In genomic region chr14:70855486-70855885, GRCh38 we compare ENCODE assay signal across 21 cellular contexts. TPM values are rescaled to one million over a fixed set of nuclear protein-coding genes. Genes with fewer than 3 reads are reported as not detected.
DNase-seq lines count a peak whose midpoint lies in the region; ATAC-seq, FAIRE-seq and TF ChIP-seq lines count a peak whose summit lies in the region.
"Had no signal": no experiment of that assay in that cellular context is flagged by ENCODE, and none has a peak within 500 bp of the region (broad histone marks: within the 10 kb centered on the region; RNA-seq: fewer than 3 reads in every experiment).

No MANE protein-coding gene starts in this region.

- H3K4me1 Mint-ChIP-seq in endodermal cell = no peaks in the 10 kb centered on the region
- no peaks in the 10 kb centered on the region for H3K4me1 Mint-ChIP-seq in CD4-positive, alpha-beta T cell (ENCODE audit: low read depth)

- H3K27me3 Mint-ChIP-seq in endodermal cell (ENCODE audit: insufficient read depth) = peaks cover 2% of the 10 kb centered on the region
- no peaks in the 10 kb centered on the region for H3K27me3 Mint-ChIP-seq in CD4-positive, alpha-beta T cell

- no peak overlapping the region for H3K4me2 ChIP-seq in Loucy (ENCODE audit: low read depth, low read length, poor library complexity, severe bottlenecking)
- H3K4me2 ChIP-seq in mammary epithelial cell (ENCODE audit: insufficient read depth, low read depth, low read length) = no peak overlapping the region

- no peaks in the 10 kb centered on the region for H3K9me2 ChIP-seq in Loucy (replicated peaks; ENCODE audit: low read depth, low read length)

- H3K9me3 Mint-ChIP-seq in endodermal cell = no peaks in the 10 kb centered on the region
- H3K9me3 Mint-ChIP-seq in CD4-positive, alpha-beta T cell = no peaks in the 10 kb centered on the region
- H3K9me3 Mint-ChIP-seq: CD8-positive, alpha-beta T cell had no signal

- CTCF ChIA-PET in CD4-positive, alpha-beta T cell (lab: Charles Lee) = interaction anchor here (1.0 kb wide), 1 partner anchor 51 kb away, joined by 3 read pairs; no protein-coding TSS in a partner anchor
- CTCF ChIA-PET in mammary epithelial cell (lab: Charles Lee; ENCODE audit: low non-redundant PET) = no interaction called here

- H3K4me3 Mint-ChIP-seq in endodermal cell = no peak overlapping the region
- H3K4me3 Mint-ChIP-seq in CD4-positive, alpha-beta T cell = no peak overlapping the region
- H3K4me3 Mint-ChIP-seq: CD8-positive, alpha-beta T cell had no signal

- H3K36me3 ChIP-seq in left ventricle myocardium inferior (no peaks in the 10 kb centered on the region), Loucy (ENCODE audit: insufficient read depth, low read length) (no peaks in the 10 kb centered on the region), endodermal cell (ENCODE audit: control insufficient read depth, insufficient read depth, low read length) (no peaks in the 10 kb centered on the region), mammary epithelial cell (ENCODE audit: insufficient read depth, low read length) (no peaks in the 10 kb centered on the region)
- H3K36me3 ChIP-seq: MG63 had no signal

- 74 to 89% methylated on average over 3 to 5 of the region's 5 CpGs for WGBS in endodermal cell (ENCODE audit: insufficient coverage in 1 of 2, insufficient read length in 1 of 2), 2 experiments
- WGBS in mammary epithelial cell (ENCODE audit: low coverage, missing lambda C conversion rate) = 91% methylated on average over 5 of the region's 5 CpGs

- H3K27ac ChIP-seq in left ventricle myocardium inferior (replicated peaks) (no peak overlapping the region), endodermal cell (ENCODE audit: low read depth, low read length) (no peak overlapping the region), mammary epithelial cell (ENCODE audit: insufficient read depth, low read depth, low read length) (no peak overlapping the region)
- H3K27ac ChIP-seq in CD4-positive, alpha-beta T cell (ENCODE audit: low read depth, low read length) = no peak overlapping the region

- intact Hi-C loops in left ventricle myocardium inferior (cut with micrococcal nuclease) = no loop called here
- intact Hi-C loops in cardiac septum (cut with DNase I) = no loop called here
- intact Hi-C loops in CD4-positive, alpha-beta T cell (cut with DNase I, micrococcal nuclease) = no loop called here
- intact Hi-C loops in mammary epithelial cell (cut with micrococcal nuclease) = no loop called here

- dilution Hi-C loops in mammary epithelial cell (cut with HindIII; ENCODE audit: low sequenced_read_pairs) = no loop called here

- no peak for ATAC-seq in CD4-positive, alpha-beta T cell (ENCODE audit: poor library complexity)
- ATAC-seq in GM21619 (IDR thresholded peaks at IDR 0.05; ENCODE audit: unreplicated experiment) = no peak
- ATAC-seq: CD8-positive, alpha-beta T cell; GM12878; K562 had no signal

- no peaks in the 10 kb centered on the region for H4K20me1 ChIP-seq in Loucy (ENCODE audit: insufficient read depth, low read length, poor library complexity, severe bottlenecking)
- no peaks in the 10 kb centered on the region for H4K20me1 ChIP-seq in mammary epithelial cell (ENCODE audit: insufficient read depth, low read length)

- DNase-seq in left ventricle myocardium inferior = no peak
- DNase-seq in cardiac septum (ENCODE audit: low spot score) = no peak
- DNase-seq in endodermal cell = peak; percentile 44
- DNase-seq in urothelium cell line (ENCODE audit: low spot score) = no peak
- DNase-seq in CD4-positive, alpha-beta T cell = no peak
- DNase-seq in mammary epithelial cell = no peak
- DNase-seq: C1 segment of cervical spinal cord; Caco-2; CD8-positive, alpha-beta T cell; MG63; NCI-H1105 treated with DMSO at 0.1 percent for 48 hours; NCI-H2029 treated with DMSO at 0.1 percent for 48 hours; NCI-H226; NCI-H510A; NCI-H69 had no signal

- no peak overlapping the region for H2AFZ ChIP-seq in Loucy (ENCODE audit: low read length)
- no peak overlapping the region for H2AFZ ChIP-seq in mammary epithelial cell (ENCODE audit: low read depth, low read length)

- no peak overlapping the region for H3K27ac Mint-ChIP-seq in endodermal cell
- H3K27ac Mint-ChIP-seq in CD4-positive, alpha-beta T cell = no peak overlapping the region
- H3K27ac Mint-ChIP-seq: CD8-positive, alpha-beta T cell had no signal

- H3K27me3 ChIP-seq in left ventricle myocardium inferior (ENCODE audit: low read depth) = no peaks in the 10 kb centered on the region
- H3K27me3 ChIP-seq in Loucy (ENCODE audit: insufficient read depth, low read length, poor library complexity, severe bottlenecking) = no peaks in the 10 kb centered on the region
- no peaks in the 10 kb centered on the region for H3K27me3 ChIP-seq in endodermal cell (ENCODE audit: control insufficient read depth, insufficient read depth, low read length, poor library complexity, severe bottlenecking)
- no peaks in the 10 kb centered on the region for H3K27me3 ChIP-seq in CD4-positive, alpha-beta T cell (ENCODE audit: control insufficient read depth, insufficient read depth, low read length)
- no peaks in the 10 kb centered on the region for H3K27me3 ChIP-seq in mammary epithelial cell (ENCODE audit: insufficient read depth, low read length)
- H3K27me3 ChIP-seq: MG63 had no signal

- in situ Hi-C loops in mammary epithelial cell (cut with MboI; ENCODE audit: low sequenced_read_pairs in 2 of 2) = no loop called here

- TF ChIP-seq CTCF in left ventricle myocardium inferior (IDR thresholded peaks at IDR 0.05; ENCODE audit: borderline replicate concordance) (peak; percentile 27), Loucy (conservative IDR thresholded peaks at IDR 0.05; ENCODE audit: low read length) (peak; percentile 23; the same call in 1 of the 2 replicates), endodermal cell (conservative IDR thresholded peaks at IDR 0.05) (peak; percentile 72), mammary epithelial cell (conservative IDR thresholded peaks at IDR 0.05 in 1 of 2, IDR thresholded peaks at IDR 0.05 in 1 of 2; ENCODE audit: extremely low read depth in 1 of 2, insufficient read depth in 1 of 2, low read depth in 1 of 2, low read length in 2 of 2) (no peak)
- no peak for TF ChIP-seq CTCF in CD4-positive, alpha-beta T cell (IDR thresholded peaks at IDR 0.05)

- BruUV-seq in mammary epithelial cell (replicated peaks; lab: Mats Ljungman, UMichigan) = no TSS peak

- H3K4me3 ChIP-seq in left ventricle myocardium inferior = no peak overlapping the region
- H3K4me3 ChIP-seq in Loucy (ENCODE audit: low read length, poor library complexity, severe bottlenecking) = no peak overlapping the region
- no peak overlapping the region for H3K4me3 ChIP-seq in endodermal cell (ENCODE audit: low read length)
- H3K4me3 ChIP-seq in mammary epithelial cell (replicated peaks in 1 of 3; ENCODE audit: insufficient read depth in 1 of 3, low read depth in 2 of 3, low read length in 3 of 3) = no peak overlapping the region
- H3K4me3 ChIP-seq: GM12878, K562, MG63 had no signal

- H3K9ac ChIP-seq in Loucy (ENCODE audit: low read depth, low read length, poor library complexity, severe bottlenecking) = no peak overlapping the region
- no peak overlapping the region for H3K9ac ChIP-seq in endodermal cell (ENCODE audit: extremely low read depth, low read length, poor library complexity, severe bottlenecking)
- no peak overlapping the region for H3K9ac ChIP-seq in mammary epithelial cell (ENCODE audit: insufficient read depth, low read length)

- H3K4me1 ChIP-seq in left ventricle myocardium inferior (no peaks in the 10 kb centered on the region), Loucy (ENCODE audit: insufficient read depth, low read length, poor library complexity, severe bottlenecking) (no peaks in the 10 kb centered on the region), endodermal cell (ENCODE audit: control insufficient read depth, insufficient read depth, low read length) (no peaks in the 10 kb centered on the region), mammary epithelial cell (ENCODE audit: insufficient read depth, low read length) (peaks cover 20% of the 10 kb centered on the region)
- H3K4me1 ChIP-seq: Caco-2 had no signal

- H3F3A ChIP-seq in Loucy (ENCODE audit: low read depth) = no peaks in the 10 kb centered on the region

- no peaks in the 10 kb centered on the region for H3K79me2 ChIP-seq in Loucy (ENCODE audit: insufficient read depth, low read length)
- no peaks in the 10 kb centered on the region for H3K79me2 ChIP-seq in mammary epithelial cell (ENCODE audit: insufficient read depth, low read length)

- H3K9me3 ChIP-seq in left ventricle myocardium inferior (replicated peaks) (no peaks in the 10 kb centered on the region), Loucy (ENCODE audit: insufficient read depth, low read depth, low read length) (no peaks in the 10 kb centered on the region), endodermal cell (ENCODE audit: control insufficient read depth, low read length) (no peaks in the 10 kb centered on the region), mammary epithelial cell (replicated peaks; ENCODE audit: insufficient read depth, low read length) (no peaks in the 10 kb centered on the region)
- H3K9me3 ChIP-seq in CD4-positive, alpha-beta T cell (ENCODE audit: control insufficient read depth, low read length) = no peaks in the 10 kb centered on the region
- H3K9me3 ChIP-seq: Caco-2, MG63 had no signal

- H3K36me3 Mint-ChIP-seq in endodermal cell (ENCODE audit: low read depth) = no peaks in the 10 kb centered on the region
- H3K36me3 Mint-ChIP-seq in CD4-positive, alpha-beta T cell (ENCODE audit: low read depth) = no peaks in the 10 kb centered on the region
- H3K36me3 Mint-ChIP-seq: CD8-positive, alpha-beta T cell had no signal

- peak; percentile 32 for FAIRE-seq in urothelium cell line (lab: Jason Lieb, UNC)
- FAIRE-seq: A204.1, G401.6, GM12878, K562 had no signal

- POLR2A ChIA-PET in CD4-positive, alpha-beta T cell (lab: Charles Lee) = no interaction called here

RNA-seq across cellular contexts. Expression of gene MAP3K9, which starts 46.2 kb away (rescaled TPM):
- total RNA-seq in left ventricle myocardium inferior (1.9 TPM), cardiac septum (1.5 TPM), endodermal cell (10 to 100 TPM; 34.1 to 38.5 TPM), mammary epithelial cell (10 to 100 TPM; 24.3 to 38.9 TPM)
- 7.3 TPM for polyA plus RNA-seq in endodermal cell (2013, experiment 1 of 2)
- polyA plus RNA-seq in endodermal cell (2013, experiment 2 of 2) = 7.6 TPM
- total RNA-seq in CD4-positive, alpha-beta T cell = 1 to 10 TPM; 5.9 to 6.3 TPM
- polyA plus RNA-seq in mammary epithelial cell = 17.6 TPM
- polyA minus RNA-seq in mammary epithelial cell = 67.4 TPM

RNA-seq across cellular contexts. Expression of gene PCNX1, which starts 51.8 kb away (rescaled TPM):
- total RNA-seq in left ventricle myocardium inferior = 35.2 TPM
- 46.2 TPM for total RNA-seq in cardiac septum
- total RNA-seq in endodermal cell = 10 to 100 TPM; 68.2 TPM
- polyA plus RNA-seq in endodermal cell (2013, experiment 1 of 2) = 30.1 TPM
- polyA plus RNA-seq in endodermal cell (2013, experiment 2 of 2) = 22.4 TPM
- total RNA-seq in CD4-positive, alpha-beta T cell = 10 to 100 TPM; 87.1 to 87.6 TPM
- total RNA-seq in mammary epithelial cell = 100 to 1,000 TPM in 1 of 2 donors, 10 to 100 TPM in 1; 67.9 to 112 TPM
- 33.9 TPM for polyA plus RNA-seq in mammary epithelial cell
- 147 TPM for polyA minus RNA-seq in mammary epithelial cell

Comparison
In these comparisons a context has a peak if more than half of its experiments do, and no peak if none do; other contexts are left out.
1. CTCF ChIP-seq: peak in left ventricle myocardium inferior (single experiment), Loucy (single experiment) and endodermal cell (single experiment); none in CD4-positive, alpha-beta T cell (single experiment) and mammary epithelial cell (0 of 2).